Comparison of ENCODE assay signal across 18 cellular contexts in genomic region chr18:50558157-50558556, GRCh38. TPM values are rescaled to one million over a fixed set of nuclear protein-coding genes. Genes with fewer than 3 reads are reported as not detected.
DNase-seq lines count a peak whose midpoint lies in the region; ATAC-seq and TF ChIP-seq lines count a peak whose summit lies in the region.
"Had no signal": no experiment of that assay in that cellular context is flagged by ENCODE, and none has a peak within 500 bp of the region (broad histone marks: within the 10 kb centered on the region; RNA-seq: fewer than 3 reads in every experiment).

No MANE protein-coding gene starts in this region.

- TF ChIP-seq EP300 in SK-N-SH (IDR thresholded peaks at IDR 0.05; ENCODE audit: borderline replicate concordance in 1 of 2, low read depth in 1 of 2, low read length in 1 of 2), result no peak; a peak in 1 of 4 replicates

- H4K20me1 ChIP-seq in SK-N-SH (ENCODE audit: insufficient read depth), result no peaks in the 10 kb centered on the region

- H3K27me3 Mint-ChIP-seq in activated B cell treated with CpG ODN at 0.5 μM for 24 hours, result peaks cover 64% of the 10 kb centered on the region

- H3K9me3 ChIP-seq in SK-N-SH, result no peaks in the 10 kb centered on the region

- no peaks in the 10 kb centered on the region for H3K36me3 Mint-ChIP-seq in activated B cell treated with CpG ODN at 0.5 μM for 24 hours (ENCODE audit: low read depth)

- TF ChIP-seq RAD21 in SK-N-SH (IDR thresholded peaks at IDR 0.05; ENCODE audit: low read length), result no peak

- no peaks in the 10 kb centered on the region for H3K79me2 ChIP-seq in SK-N-SH (ENCODE audit: insufficient read depth)

- no peak overlapping the region for H3K27ac Mint-ChIP-seq in activated B cell treated with CpG ODN at 0.5 μM for 24 hours
- H3K27ac Mint-ChIP-seq: CD8-positive, alpha-beta memory T cell had no signal

- peak overlapping the region in 1 of 2 experiments; percentile 53; a peak in 2 of 4 replicates for H3K27ac ChIP-seq in SK-N-SH (ENCODE audit: low read depth in 2 of 2, low read length in 1 of 2)

- CTCF ChIA-PET in SK-N-SH (lab: Yijun Ruan, JAX), result interaction anchor here (0.6 to 1.6 kb wide), 2 partner anchors 12 to 130 kb away, joined by 3 read pairs; no protein-coding TSS in a partner anchor
- CTCF ChIA-PET in activated B cell treated with CpG ODN at 0.5 μM for 24 hours (lab: Charles Lee), result no interaction called here

- no peaks in the 10 kb centered on the region for H3K36me3 ChIP-seq in SK-N-SH (replicated peaks in 1 of 2; ENCODE audit: control insufficient read depth in 1 of 2, insufficient read depth in 2 of 2, low read length in 1 of 2)
- H3K36me3 ChIP-seq: HAP-1 had no signal

- POLR2A ChIA-PET in SK-N-SH (lab: Yijun Ruan, JAX) (no interaction called here), activated B cell treated with CpG ODN at 0.5 μM for 24 hours (lab: Charles Lee) (no interaction called here)

- H3K9ac ChIP-seq in SK-N-SH, result no peak overlapping the region

- H3K9me2 ChIP-seq in SK-N-SH, result no peaks in the 10 kb centered on the region

- peaks cover 13% of the 10 kb centered on the region for H3K9me3 Mint-ChIP-seq in activated B cell treated with CpG ODN at 0.5 μM for 24 hours

- ATAC-seq in SK-N-SH treated with all-trans-retinoic acid at 6 μM for 48 hours (no peak), activated B cell treated with CpG ODN at 0.5 μM for 24 hours (ENCODE audit: low read depth) (no peak), HG03469 (IDR thresholded peaks at IDR 0.05; ENCODE audit: unreplicated experiment) (no peak), HG02885 (IDR thresholded peaks at IDR 0.05; ENCODE audit: poor library complexity, unreplicated experiment) (no peak)

- intact Hi-C loops in activated B cell treated with CpG ODN at 0.5 μM for 24 hours (cut with micrococcal nuclease), result no loop called here

- TF ChIP-seq CTCF in SK-N-SH (IDR thresholded peaks at IDR 0.05) (no peak), activated B cell treated with CpG ODN at 0.5 μM for 24 hours (IDR thresholded peaks at IDR 0.05) (no peak)

- peaks cover 14% of the 10 kb centered on the region for H3K4me1 Mint-ChIP-seq in activated B cell treated with CpG ODN at 0.5 μM for 24 hours

- DNase-seq in SK-N-SH (peak; percentile 45), NCI-H2029 treated with DMSO at 0.1 percent for 48 hours (lab: John Stamatoyannopoulos, UW) (peak; percentile 13), activated B cell treated with CpG ODN at 0.5 μM for 24 hours (no peak)
- no peak for DNase-seq in activated T-cell treated with anti-CD3 and anti-CD28 coated beads, Interleukin-2, amount 50 U/mL, for 48 hours
- DNase-seq: CD8-positive, alpha-beta memory T cell; IMR-90; Kasumi-1; NCI-H1694; NCI-H774; SHP77; T-helper 2 cell had no signal

- no peak overlapping the region for H3K4me2 ChIP-seq in SK-N-SH

- no peaks in the 10 kb centered on the region for H3F3A ChIP-seq in SK-N-SH (replicated peaks; ENCODE audit: insufficient read depth)

- WGBS in SK-N-SH (ENCODE audit: low lambda C conversion rate), result 29% methylated on average over 10 of the region's 10 CpGs

- peak overlapping the region; percentile 15 for H3K4me3 Mint-ChIP-seq in activated B cell treated with CpG ODN at 0.5 μM for 24 hours

- H2AFZ ChIP-seq in SK-N-SH (ENCODE audit: low read depth), result no peak overlapping the region

- peaks cover 28% of the 10 kb centered on the region for H3K27me3 ChIP-seq in SK-N-SH (ENCODE audit: insufficient read depth)

- H3K4me3 ChIP-seq in SK-N-SH (ENCODE audit: low read depth in 2 of 2, low read length in 1 of 2), result no peak overlapping the region
- H3K4me3 ChIP-seq: HAP-1 had no signal

- peaks cover 0 to 18% of the 10 kb centered on the region in 2 experiments; a peak in 3 of 4 replicates for H3K4me1 ChIP-seq in SK-N-SH (ENCODE audit: control insufficient read depth in 1 of 2, insufficient read depth in 2 of 2, low read depth in 1 of 2, low read length in 1 of 2)
- H3K4me1 ChIP-seq: HAP-1 had no signal

TF ChIP-seq in SK-N-SH, 30 proteins besides CTCF, POLR2A, EP300 and RAD21:
- TF ChIP-seq MXI1 (IDR thresholded peaks at IDR 0.05; ENCODE audit: low read depth, low read length) (peak; percentile 53; the same call in 1 of the 2 replicates), REST (IDR thresholded peaks at IDR 0.05; ENCODE audit: low read depth, low read length) (no peak), EZH2phosphoT487 (IDR thresholded peaks at IDR 0.05; ENCODE audit: borderline replicate concordance, low read depth) (no peak), RCOR1 (IDR thresholded peaks at IDR 0.05; ENCODE audit: low read length) (peak; percentile 10; the same call in 1 of the 2 replicates), FOXJ3 (CRISPR knock-in tag; IDR thresholded peaks at IDR 0.05) (0 out of 2 replicates have a peak, but pooled peaks have one; percentile 17), GATA2 (CRISPR knock-in tag; IDR thresholded peaks at IDR 0.05) (peak; percentile 81)

TF ChIP-seq in SK-N-SH treated with all-trans-retinoic acid at 6 μM for 48 hours, 23 proteins besides CTCF, POLR2A, EP300 and RAD21:
- TF ChIP-seq ZNF565 (CRISPR knock-in tag; conservative IDR thresholded peaks at IDR 0.05; ENCODE audit: low read depth), result no peak
- no peak for TF ChIP-seq TOX (CRISPR knock-in tag; IDR thresholded peaks at IDR 0.05; ENCODE audit: borderline replicate concordance)
- TF ChIP-seq BACH2 (CRISPR knock-in tag; IDR thresholded peaks at IDR 0.05; ENCODE audit: borderline replicate concordance), result no peak
- no peak for TF ChIP-seq ZC3H10 (CRISPR knock-in tag; IDR thresholded peaks at IDR 0.05)
- TF ChIP-seq ZNF70 (CRISPR knock-in tag; IDR thresholded peaks at IDR 0.05), result no peak
- TF ChIP-seq PPARA (CRISPR knock-in tag; IDR thresholded peaks at IDR 0.05; ENCODE audit: borderline replicate concordance), result no peak
- TF ChIP-seq CREB5 (CRISPR knock-in tag; IDR thresholded peaks at IDR 0.05; ENCODE audit: low read depth), result no peak

RNA-seq across cellular contexts. Expression of gene MAPK4, which starts 1.7 kb away (rescaled TPM):
- polyA plus RNA-seq in SK-N-SH (2012; rRNA removed), result 0.02 TPM in 2 replicates
- polyA plus RNA-seq in SK-N-SH (2012; cell fraction: cytosol; rRNA removed), result 0.01 and 0.04 TPM in 2 replicates
- 0.05 TPM in 1 of 2 replicates, not detected in the other for polyA plus RNA-seq in SK-N-SH (2012; cell fraction: nucleus; rRNA removed)
- not detected in 2 replicates for total RNA-seq in activated B cell treated with CpG ODN at 0.5 μM for 24 hours
- total RNA-seq: CD8-positive, alpha-beta memory T cell; HT-29; IMR-90 had no signal
- polyA plus RNA-seq: AG04450; BJ; CD8-positive, alpha-beta memory T cell; IMR-90 had no signal

Comparison
In these comparisons a context has a peak if more than half of its experiments do, and no peak if none do; other contexts are left out.
1. DNase-seq: peak in SK-N-SH (single experiment) and NCI-H2029 treated with DMSO at 0.1 percent for 48 hours (single experiment); none in activated B cell treated with CpG ODN at 0.5 μM for 24 hours (single experiment) and activated T-cell treated with anti-CD3 and anti-CD28 coated beads, Interleukin-2, amount 50 U/mL, for 48 hours (0 of 2).